29 cellular contexts compared by ENCODE assay signal in genomic region chr15:27433604-27434003, GRCh38.
"Had no signal": no experiment of that assay in that cellular context is flagged by ENCODE, and none has a peak within 500 bp of the region (broad histone marks: within the 10 kb centered on the region; RNA-seq: fewer than 3 reads in every experiment).

No MANE protein-coding gene starts in this region.

- ATAC-seq: effector memory CD8-positive, alpha-beta T cell; esophagus mucosa; foreskin keratinocyte; gastrocnemius medialis; gastroesophageal sphincter; heart left ventricle; heart right ventricle had no signal

- H3K27me3 Mint-ChIP-seq: dendritic cell treated with granulocyte-macrophage colony-stimulating factor and Interleukin-4, amounts not matched to agents 40 ng/mL and 50 ng/mL, for 4 days; effector memory CD8-positive, alpha-beta T cell had no signal

- H3K27me3 ChIP-seq: colonic mucosa, dorsolateral prefrontal cortex, esophagus muscularis mucosa, esophagus squamous epithelium, foreskin keratinocyte, gastrocnemius medialis, gastroesophageal sphincter, heart left ventricle had no signal

- H3K4me3 ChIP-seq: colonic mucosa, coronary artery, dorsolateral prefrontal cortex, esophagus muscularis mucosa, esophagus squamous epithelium, gastrocnemius medialis, gastroesophageal sphincter, heart left ventricle, heart right ventricle had no signal

- H3K27ac Mint-ChIP-seq: dendritic cell treated with granulocyte-macrophage colony-stimulating factor and Interleukin-4, amounts not matched to agents 40 ng/mL and 50 ng/mL, for 4 days; effector memory CD8-positive, alpha-beta T cell; endodermal cell had no signal

- H3K27ac ChIP-seq: colonic mucosa, coronary artery, epithelial cell of prostate, esophagus muscularis mucosa, esophagus squamous epithelium, foreskin keratinocyte, gastrocnemius medialis, gastroesophageal sphincter, heart left ventricle, heart right ventricle had no signal

- H3K4me3 Mint-ChIP-seq: dendritic cell treated with granulocyte-macrophage colony-stimulating factor and Interleukin-4, amounts not matched to agents 40 ng/mL and 50 ng/mL, for 4 days; effector memory CD8-positive, alpha-beta T cell; endodermal cell had no signal

- H3K36me3 ChIP-seq: colonic mucosa, esophagus muscularis mucosa, esophagus squamous epithelium, gastrocnemius medialis, gastroesophageal sphincter, heart left ventricle, heart right ventricle had no signal

- H3K9me3 ChIP-seq: colonic mucosa, esophagus squamous epithelium, gastrocnemius medialis had no signal

- FAIRE-seq: colon, endometrium, endothelial cell of umbilical vein, frontal cortex had no signal

- H3K4me1 ChIP-seq: colonic mucosa, esophagus muscularis mucosa, esophagus squamous epithelium, foreskin keratinocyte, gastrocnemius medialis, gastroesophageal sphincter, heart left ventricle, heart right ventricle had no signal

- DNase-seq: colonic mucosa; cortex of kidney; dermis blood vessel endothelial cell; dorsolateral prefrontal cortex; effector CD4-positive, alpha-beta T cell; effector CD8-positive, alpha-beta T cell; effector memory CD4-positive, alpha-beta T cell; effector memory CD8-positive, alpha-beta T cell; endodermal cell; erythroblast; esophagus squamous epithelium; foreskin fibroblast; foreskin keratinocyte; foreskin melanocyte; gastrocnemius medialis; glutamatergic neuron; head of caudate nucleus; heart left ventricle; heart right ventricle had no signal

- H3K4me1 Mint-ChIP-seq: endodermal cell had no signal
